18 cellular contexts compared by ENCODE assay signal in the genomic region with DNA sequence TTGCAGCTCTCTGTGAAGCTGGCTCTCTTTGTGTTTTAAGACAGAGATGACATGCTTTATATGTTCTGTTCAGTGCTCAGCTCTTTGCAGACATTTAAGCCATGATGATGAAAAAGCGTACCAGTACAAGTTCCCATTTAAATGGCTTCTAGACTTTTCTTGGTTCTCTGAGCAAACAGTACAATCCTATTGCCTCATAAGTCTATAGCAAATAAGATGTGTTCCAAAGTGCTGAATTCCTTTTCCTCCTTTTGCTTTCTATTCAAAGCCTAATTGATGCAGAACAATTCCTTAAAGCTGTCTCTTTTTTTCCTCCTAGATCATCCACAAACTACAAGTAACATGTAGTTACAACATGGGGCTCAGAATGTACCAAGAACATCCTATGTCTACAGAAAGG.
"Had no signal": no experiment of that assay in that cellular context is flagged by ENCODE, and none has a peak within 500 bp of the region (broad histone marks: within the 10 kb centered on the region; RNA-seq: fewer than 3 reads in every experiment).

No MANE protein-coding gene starts in this region.

- H3K27me3 Mint-ChIP-seq: activated CD4-positive, alpha-beta memory T cell treated with anti-CD3 and anti-CD28 coated beads for 36 hours; activated CD4-positive, alpha-beta T cell treated with anti-CD3 and anti-CD28 coated beads for 36 hours; central memory CD8-positive, alpha-beta T cell had no signal

- H3K4me3 ChIP-seq: coronary artery, gastrocnemius medialis, vagina had no signal

- ATAC-seq: activated CD4-positive, alpha-beta T cell treated with anti-CD3 and anti-CD28 coated beads for 36 hours; activated T-helper 17 cell treated with anti-CD3 and anti-CD28 coated beads, Interleukin-2, amount 50 U/mL, for 72 hours; gastrocnemius medialis; left ventricle myocardium superior; natural killer cell had no signal

- H3K4me3 Mint-ChIP-seq: activated CD4-positive, alpha-beta memory T cell treated with anti-CD3 and anti-CD28 coated beads for 36 hours; activated CD4-positive, alpha-beta T cell treated with anti-CD3 and anti-CD28 coated beads for 36 hours; activated T-helper 17 cell treated with anti-CD3 and anti-CD28 coated beads, Interleukin-2, amount 50 U/mL, for 72 hours; central memory CD8-positive, alpha-beta T cell; natural killer cell had no signal

- H3K36me3 ChIP-seq: brain microvascular endothelial cell, gastrocnemius medialis, vagina had no signal

- H3K27ac Mint-ChIP-seq: activated CD4-positive, alpha-beta memory T cell treated with anti-CD3 and anti-CD28 coated beads for 36 hours; activated CD4-positive, alpha-beta T cell treated with anti-CD3 and anti-CD28 coated beads for 36 hours; activated T-helper 17 cell treated with anti-CD3 and anti-CD28 coated beads, Interleukin-2, amount 50 U/mL, for 72 hours; natural killer cell had no signal

- H3K9me3 ChIP-seq: gastrocnemius medialis, vagina had no signal

- H3K27me3 ChIP-seq: brain microvascular endothelial cell, gastrocnemius medialis, vagina had no signal

- H3K27ac ChIP-seq: brain microvascular endothelial cell, coronary artery, gastrocnemius medialis, vagina had no signal

- DNase-seq: activated CD4-positive, alpha-beta memory T cell treated with anti-CD3 and anti-CD28 coated beads for 36 hours; activated CD4-positive, alpha-beta T cell treated with anti-CD3 and anti-CD28 coated beads for 36 hours; activated naive CD4-positive, alpha-beta T cell treated with Interleukin-2 at 50 U/mL for 16 hours; gastrocnemius medialis; head of caudate nucleus; left ventricle myocardium superior; natural killer cell; nucleus accumbens; posterior cingulate gyrus; stimulated activated CD4-positive, alpha-beta T cell treated with anti-CD3 and anti-CD28 coated beads, Interleukin-12 subunit alpha, Interleukin-12 subunit beta, amount 100 ng/mL, for 4 hours; stimulated activated CD4-positive, alpha-beta T cell treated with anti-CD3 and anti-CD28 coated beads, Interleukin-1b, Interleukin-23, amount 100 ng/mL, for 48 hours; stimulated activated CD8-positive, alpha-beta memory T cell treated with anti-CD3 and anti-CD28 coated beads, Interleukin-4, amount 100 ng/mL, for 48 hours; stimulated activated naive CD4-positive, alpha-beta T cell had no signal

- H3K4me1 Mint-ChIP-seq: activated CD4-positive, alpha-beta T cell treated with anti-CD3 and anti-CD28 coated beads for 36 hours; activated T-helper 17 cell treated with anti-CD3 and anti-CD28 coated beads, Interleukin-2, amount 50 U/mL, for 72 hours; central memory CD8-positive, alpha-beta T cell; natural killer cell had no signal

- H3K36me3 Mint-ChIP-seq: activated CD4-positive, alpha-beta memory T cell treated with anti-CD3 and anti-CD28 coated beads for 36 hours; natural killer cell had no signal

- H3K4me1 ChIP-seq: gastrocnemius medialis, vagina had no signal

- H3K9me3 Mint-ChIP-seq: activated CD4-positive, alpha-beta memory T cell treated with anti-CD3 and anti-CD28 coated beads for 36 hours; activated T-helper 17 cell treated with anti-CD3 and anti-CD28 coated beads, Interleukin-2, amount 50 U/mL, for 72 hours; central memory CD8-positive, alpha-beta T cell; natural killer cell had no signal
